1 cellular context compared by ENCODE assay signal in genomic region chr6:26354162-26354561, GRCh38.
TF ChIP-seq lines count a peak whose summit lies in the region.

No MANE protein-coding gene starts in this region.

TF ChIP-seq in HepG2, 621 proteins besides CTCF, POLR2A, EP300 and RAD21 (continued from another document and continues in another):
- TF ChIP-seq ZNF691 (CRISPR knock-in tag; IDR thresholded peaks at IDR 0.05; ENCODE audit: borderline replicate concordance, low read depth) (no peak), SOX5 (CRISPR knock-in tag; IDR thresholded peaks at IDR 0.05; ENCODE audit: borderline replicate concordance) (0 out of 2 replicates have a peak, but pooled peaks have one; percentile 22), ZFY (CRISPR knock-in tag; IDR thresholded peaks at IDR 0.05) (no peak), ZNF18 (CRISPR knock-in tag; IDR thresholded peaks at IDR 0.05; ENCODE audit: insufficient replicate concordance) (no peak), NFE2 (CRISPR knock-in tag; IDR thresholded peaks at IDR 0.05) (no peak), RNF2 (conservative IDR thresholded peaks at IDR 0.05; ENCODE audit: low read depth) (no peak), ZSCAN9 (CRISPR knock-in tag; IDR thresholded peaks at IDR 0.05; ENCODE audit: borderline replicate concordance) (no peak), HOMEZ (CRISPR knock-in tag; IDR thresholded peaks at IDR 0.05; ENCODE audit: low read depth) (0 out of 2 replicates have a peak, but pooled peaks have one; percentile 64), NFYB (CRISPR knock-in tag; IDR thresholded peaks at IDR 0.05) (peak; percentile 25; the same call in 1 of the 2 replicates), FOXA3 (CRISPR knock-in tag; IDR thresholded peaks at IDR 0.05) (peak; percentile 70), KLF16 (CRISPR knock-in tag; IDR thresholded peaks at IDR 0.05) (no peak), PBX3 (CRISPR knock-in tag; IDR thresholded peaks at IDR 0.05; ENCODE audit: borderline replicate concordance) (no peak), PAXIP1 (CRISPR knock-in tag; conservative IDR thresholded peaks at IDR 0.05) (peak; percentile 52), SNAPC2 (CRISPR knock-in tag; IDR thresholded peaks at IDR 0.05) (no peak), RERE (CRISPR knock-in tag; IDR thresholded peaks at IDR 0.05; ENCODE audit: low read depth) (no peak), DMTF1 (CRISPR knock-in tag; IDR thresholded peaks at IDR 0.05) (no peak), ZNF614 (CRISPR knock-in tag; IDR thresholded peaks at IDR 0.05; ENCODE audit: borderline replicate concordance) (no peak), FOXO4 (CRISPR knock-in tag; conservative IDR thresholded peaks at IDR 0.05) (no peak), PPARG (CRISPR knock-in tag; conservative IDR thresholded peaks at IDR 0.05) (peak; percentile 82), MED1 (CRISPR knock-in tag; IDR thresholded peaks at IDR 0.05) (peak; percentile 29; the same call in 1 of the 2 replicates), POGK (CRISPR knock-in tag; conservative IDR thresholded peaks at IDR 0.05) (no peak), ATAD3A (CRISPR knock-in tag; IDR thresholded peaks at IDR 0.05) (no peak), ZNF33A (CRISPR knock-in tag; IDR thresholded peaks at IDR 0.05; ENCODE audit: borderline replicate concordance) (no peak), ZBTB33 (CRISPR knock-in tag; IDR thresholded peaks at IDR 0.05) (no peak), MYNN (CRISPR knock-in tag; IDR thresholded peaks at IDR 0.05; ENCODE audit: low read depth) (no peak), RXRB (CRISPR knock-in tag; IDR thresholded peaks at IDR 0.05; ENCODE audit: borderline replicate concordance) (0 out of 2 replicates have a peak, but pooled peaks have one; percentile 28), ZNF263 (CRISPR knock-in tag; IDR thresholded peaks at IDR 0.05) (0 out of 2 replicates have a peak, but pooled peaks have one; percentile 8)
